ENCODE assay signal across 11 cellular contexts in the genomic region with DNA sequence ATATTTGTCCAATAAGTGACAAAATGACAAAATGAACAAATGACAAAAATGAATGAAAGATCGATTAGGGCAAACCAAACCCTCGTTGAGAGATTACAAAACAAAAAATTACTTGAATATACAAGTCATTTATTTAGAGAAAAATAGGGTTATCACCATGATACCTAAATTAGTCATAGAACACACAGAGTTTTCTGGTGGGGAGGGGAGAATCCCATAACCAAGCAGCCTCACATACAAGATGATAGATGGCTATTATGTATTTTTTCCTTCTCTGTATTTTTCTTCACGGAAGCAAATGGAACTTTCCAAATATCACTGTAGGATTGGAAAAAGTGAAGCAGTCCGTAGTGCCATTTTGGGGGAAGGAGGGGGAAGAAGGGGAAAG. TPM values are rescaled to one million over a fixed set of nuclear protein-coding genes. Genes with fewer than 3 reads are reported as not detected.
A peak's percentile ranks its signal among the peaks of the same experiment; 100 is the strongest.
DNase-seq lines count a peak whose midpoint lies in the region; ATAC-seq and TF ChIP-seq lines count a peak whose summit lies in the region.
"Had no signal": no experiment of that assay in that cellular context is flagged by ENCODE, and none has a peak within 500 bp of the region (broad histone marks: within the 10 kb centered on the region; RNA-seq: fewer than 3 reads in every experiment).

No MANE protein-coding gene starts in this region.

- no peaks in the 10 kb centered on the region for H3K9me3 ChIP-seq in breast epithelium
- H3K9me3 ChIP-seq in thyroid gland: no peaks in the 10 kb centered on the region
- H3K9me3 ChIP-seq: prostate gland had no signal

- peak overlapping the region; percentile 87 for H3K27ac Mint-ChIP-seq in MCF 10A (ENCODE audit: low read depth, unreplicated experiment)
- peak overlapping the region; percentile 48 for H3K27ac Mint-ChIP-seq in activated T-helper 17 cell treated with anti-CD3 and anti-CD28 coated beads, Interleukin-2, amount 50 U/mL, for 72 hours

- H3K27me3 ChIP-seq in breast epithelium (no peaks in the 10 kb centered on the region), thyroid gland (no peaks in the 10 kb centered on the region)

- ATAC-seq in activated T-helper 17 cell treated with anti-CD3 and anti-CD28 coated beads, Interleukin-2, amount 50 U/mL, for 72 hours (replicated peaks): peak; percentile 54
- no peak for ATAC-seq in GM18909 (IDR thresholded peaks at IDR 0.05; ENCODE audit: poor library complexity, unreplicated experiment)

- H3K36me3 Mint-ChIP-seq in MCF 10A (ENCODE audit: insufficient read depth, unreplicated experiment): no peaks in the 10 kb centered on the region
- H3K36me3 Mint-ChIP-seq in activated T-helper 17 cell treated with anti-CD3 and anti-CD28 coated beads, Interleukin-2, amount 50 U/mL, for 72 hours (ENCODE audit: low read depth): no peaks in the 10 kb centered on the region

- H3K4me3 ChIP-seq in breast epithelium: no peak overlapping the region
- peak overlapping the region; percentile 28 for H3K4me3 ChIP-seq in fibroblast of pulmonary artery (replicated peaks; ENCODE audit: low read depth, low read length)
- no peak overlapping the region for H3K4me3 ChIP-seq in thyroid gland (replicated peaks in 1 of 3)
- H3K4me3 ChIP-seq: prostate gland had no signal

- H3K27ac ChIP-seq in breast epithelium (no peak overlapping the region), thyroid gland (peak overlapping the region; percentile 14 to 71 (median 61))
- H3K27ac ChIP-seq: prostate gland had no signal

- no peak for DNase-seq in MCF 10A (ENCODE audit: unreplicated experiment)
- DNase-seq in breast epithelium (ENCODE audit: low spot score in 2 of 2): no peak
- no peak for DNase-seq in fibroblast of pulmonary artery (ENCODE audit: low read depth)
- DNase-seq in thyroid gland: no peak
- no peak for DNase-seq in stimulated activated CD4-positive, alpha-beta T cell treated with anti-CD3 and anti-CD28 coated beads, Interleukin-4, amount 100 ng/mL, for 4 hours
- DNase-seq in NCI-H526 treated with DMSO at 0.1 percent for 48 hours (lab: John Stamatoyannopoulos, UW): no peak
- DNase-seq: activated effector memory CD4-positive, alpha-beta T cell treated with anti-CD3 and anti-CD28 coated beads, Interleukin-2, amount 50 U/mL, for 16 hours; midbrain had no signal

- TF ChIP-seq CTCF in MCF 10A (IDR thresholded peaks at IDR 0.05; ENCODE audit: unreplicated experiment): no peak
- TF ChIP-seq CTCF in breast epithelium (IDR thresholded peaks at IDR 0.05): no peak
- no peak for TF ChIP-seq CTCF in fibroblast of pulmonary artery (IDR thresholded peaks at IDR 0.05; ENCODE audit: low read length, missing control alignments)
- TF ChIP-seq CTCF in thyroid gland (IDR thresholded peaks at IDR 0.05): no peak

- TF ChIP-seq POLR2A in breast epithelium (IDR thresholded peaks at IDR 0.05) (no peak), thyroid gland (IDR thresholded peaks at IDR 0.05) (no peak)

- H3K36me3 ChIP-seq in breast epithelium: no peaks in the 10 kb centered on the region
- H3K36me3 ChIP-seq in thyroid gland: no peaks in the 10 kb centered on the region
- H3K36me3 ChIP-seq: prostate gland had no signal

- H3K4me1 ChIP-seq in breast epithelium (no peaks in the 10 kb centered on the region), thyroid gland (peaks cover 5 to 12% of the 10 kb centered on the region in 2 donors)
- H3K4me1 ChIP-seq: prostate gland had no signal

- peaks cover 7% of the 10 kb centered on the region for H3K9me3 Mint-ChIP-seq in MCF 10A (ENCODE audit: unreplicated experiment)
- H3K9me3 Mint-ChIP-seq in activated T-helper 17 cell treated with anti-CD3 and anti-CD28 coated beads, Interleukin-2, amount 50 U/mL, for 72 hours: no peaks in the 10 kb centered on the region

- peaks cover 18% of the 10 kb centered on the region for H3K4me1 Mint-ChIP-seq in MCF 10A (ENCODE audit: insufficient read depth, unreplicated experiment)
- peaks cover 13% of the 10 kb centered on the region for H3K4me1 Mint-ChIP-seq in activated T-helper 17 cell treated with anti-CD3 and anti-CD28 coated beads, Interleukin-2, amount 50 U/mL, for 72 hours

- intact Hi-C loops in MCF 10A (cut with micrococcal nuclease) (loop anchor here (10.0 kb wide), 1 partner anchor 53 kb away; no protein-coding TSS in a partner anchor), breast epithelium (cut with DNase I; ENCODE audit: low total_unique reads) (no loop called here), thyroid gland (cut with DNase I) (no loop called here)

- no peaks in the 10 kb centered on the region for H3K27me3 Mint-ChIP-seq in MCF 10A (ENCODE audit: insufficient read depth, unreplicated experiment)
- H3K27me3 Mint-ChIP-seq in activated T-helper 17 cell treated with anti-CD3 and anti-CD28 coated beads, Interleukin-2, amount 50 U/mL, for 72 hours: peaks cover 19% of the 10 kb centered on the region

- CTCF ChIA-PET in MCF 10A (lab: Yijun Ruan, JAX): no interaction called here

- WGBS in thyroid gland, 2 donors: 53 to 65% methylated on average over 4 of the region's 4 CpGs

- BruUV-seq in MCF 10A (replicated peaks; lab: Mats Ljungman, UMichigan): no TSS peak

- H3K4me3 Mint-ChIP-seq in MCF 10A (ENCODE audit: unreplicated experiment): peak overlapping the region; percentile 59
- H3K4me3 Mint-ChIP-seq in activated T-helper 17 cell treated with anti-CD3 and anti-CD28 coated beads, Interleukin-2, amount 50 U/mL, for 72 hours: peak overlapping the region; percentile 4

- POLR2A ChIA-PET in MCF 10A (lab: Yijun Ruan, JAX): interaction anchor here (0.9 to 1.6 kb wide), 6 partner anchors 9 to 387 kb away, joined by 3 to 8 read pairs (median 6); no protein-coding TSS in a partner anchor

RNA-seq across cellular contexts. Expression of gene BMP6, which starts 28.5 kb away (rescaled TPM):
- 0.12 and 0.56 TPM in 2 replicates for total RNA-seq in MCF 10A (2022)
- 10 to 100 TPM in 1 of 3 donors, 1 to 10 TPM in 2; 3.5 to 11.1 (median 6.2) TPM for total RNA-seq in breast epithelium
- under 1 TPM in 1 of 2 donors, not detected in 1; 0.21 TPM for total RNA-seq in activated T-helper 17 cell treated with anti-CD3 and anti-CD28 coated beads, Interleukin-2, amount 50 U/mL, for 72 hours
- total RNA-seq in thyroid gland: 1 to 10 TPM in 3 of 4 donors, under 1 TPM in 1; 0.78 to 3.1 (median 1.9) TPM

Comparison
In these comparisons a context has a peak if more than half of its experiments do, and no peak if none do; other contexts are left out.
1. H3K27ac ChIP-seq: peak in thyroid gland (3 of 3); none in breast epithelium (0 of 2).